Comparison of ENCODE assay signal across 1 cellular context in the genomic region with DNA sequence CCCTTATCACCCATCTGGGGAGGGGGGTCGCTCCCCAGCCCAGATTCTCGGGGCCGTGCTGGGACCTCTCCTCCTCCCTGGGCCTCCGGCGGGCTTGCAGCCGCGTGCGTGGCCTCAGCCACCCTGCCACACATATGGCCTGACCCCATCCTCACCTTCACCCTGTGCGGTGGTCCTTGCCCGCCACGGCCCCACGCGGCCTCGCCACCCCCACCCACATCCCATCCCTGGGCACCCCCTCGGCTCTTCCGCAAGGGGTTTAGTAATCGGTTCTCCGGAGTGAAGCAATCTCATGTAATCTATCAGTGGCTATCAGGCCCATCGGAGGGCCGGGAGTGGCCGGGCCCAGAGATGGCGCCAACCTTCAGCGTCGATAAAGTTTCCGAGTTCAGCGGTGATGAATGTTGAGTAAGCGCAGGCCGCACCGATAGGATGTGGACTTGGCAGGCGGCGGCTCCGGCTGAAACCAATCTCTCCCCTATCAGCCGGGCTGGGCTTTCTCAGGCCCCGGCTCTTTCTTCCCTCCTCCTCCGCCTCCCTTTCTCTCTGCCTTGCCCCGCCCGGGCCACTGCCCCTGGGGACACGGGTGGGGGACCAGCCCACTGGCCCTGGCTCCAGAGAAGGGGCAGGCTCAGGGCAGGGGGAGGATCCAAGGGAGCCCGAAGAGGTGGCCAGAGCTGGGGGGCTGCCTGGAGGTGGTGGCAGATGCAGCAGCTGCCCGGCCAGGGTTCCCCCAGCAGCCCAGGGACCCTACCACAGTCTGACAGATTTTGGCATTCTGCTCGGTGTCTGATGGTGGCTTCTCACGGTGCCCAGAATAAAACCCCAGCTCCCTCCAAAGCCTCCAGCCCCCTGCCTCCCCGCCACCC.
A peak's percentile ranks its signal among the peaks of the same experiment; 100 is the strongest.
TF ChIP-seq lines count a peak whose summit lies in the region.

No MANE protein-coding gene starts in this region.

TF ChIP-seq in HEK293, 187 proteins besides CTCF, POLR2A, EP300 and RAD21 (continued from another document):
- TF ChIP-seq, protein P1, sequence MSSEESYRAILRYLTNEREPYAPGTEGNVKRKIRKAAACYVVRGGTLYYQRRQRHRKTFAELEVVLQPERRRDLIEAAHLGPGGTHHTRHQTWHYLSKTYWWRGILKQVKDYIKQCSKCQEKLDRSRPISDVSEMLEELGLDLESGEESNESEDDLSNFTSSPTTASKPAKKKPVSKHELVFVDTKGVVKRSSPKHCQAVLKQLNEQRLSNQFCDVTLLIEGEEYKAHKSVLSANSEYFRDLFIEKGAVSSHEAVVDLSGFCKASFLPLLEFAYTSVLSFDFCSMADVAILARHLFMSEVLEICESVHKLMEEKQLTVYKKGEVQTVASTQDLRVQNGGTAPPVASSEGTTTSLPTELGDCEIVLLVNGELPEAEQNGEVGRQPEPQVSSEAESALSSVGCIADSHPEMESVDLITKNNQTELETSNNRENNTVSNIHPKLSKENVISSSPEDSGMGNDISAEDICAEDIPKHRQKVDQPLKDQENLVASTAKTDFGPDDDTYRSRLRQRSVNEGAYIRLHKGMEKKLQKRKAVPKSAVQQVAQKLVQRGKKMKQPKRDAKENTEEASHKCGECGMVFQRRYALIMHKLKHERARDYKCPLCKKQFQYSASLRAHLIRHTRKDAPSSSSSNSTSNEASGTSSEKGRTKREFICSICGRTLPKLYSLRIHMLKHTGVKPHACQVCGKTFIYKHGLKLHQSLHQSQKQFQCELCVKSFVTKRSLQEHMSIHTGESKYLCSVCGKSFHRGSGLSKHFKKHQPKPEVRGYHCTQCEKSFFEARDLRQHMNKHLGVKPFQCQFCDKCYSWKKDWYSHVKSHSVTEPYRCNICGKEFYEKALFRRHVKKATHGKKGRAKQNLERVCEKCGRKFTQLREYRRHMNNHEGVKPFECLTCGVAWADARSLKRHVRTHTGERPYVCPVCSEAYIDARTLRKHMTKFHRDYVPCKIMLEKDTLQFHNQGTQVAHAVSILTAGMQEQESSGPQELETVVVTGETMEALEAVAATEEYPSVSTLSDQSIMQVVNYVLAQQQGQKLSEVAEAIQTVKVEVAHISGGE (tag by site-specific recombination; conservative IDR thresholded peaks at IDR 0.05; ENCODE audit: low read depth), result no peak
- TF ChIP-seq ZNF777 (tag by site-specific recombination; IDR thresholded peaks at IDR 0.05; ENCODE audit: borderline replicate concordance), result no peak
- peak; percentile 17; the same call in 1 of the 2 replicates for TF ChIP-seq SP2 (tag by site-specific recombination; IDR thresholded peaks at IDR 0.05)
- TF ChIP-seq SETDB1 (IDR thresholded peaks at IDR 0.05; ENCODE audit: insufficient read length, low read length), result no peak
